Comparison of ENCODE assay signal across 18 cellular contexts in the genomic region with DNA sequence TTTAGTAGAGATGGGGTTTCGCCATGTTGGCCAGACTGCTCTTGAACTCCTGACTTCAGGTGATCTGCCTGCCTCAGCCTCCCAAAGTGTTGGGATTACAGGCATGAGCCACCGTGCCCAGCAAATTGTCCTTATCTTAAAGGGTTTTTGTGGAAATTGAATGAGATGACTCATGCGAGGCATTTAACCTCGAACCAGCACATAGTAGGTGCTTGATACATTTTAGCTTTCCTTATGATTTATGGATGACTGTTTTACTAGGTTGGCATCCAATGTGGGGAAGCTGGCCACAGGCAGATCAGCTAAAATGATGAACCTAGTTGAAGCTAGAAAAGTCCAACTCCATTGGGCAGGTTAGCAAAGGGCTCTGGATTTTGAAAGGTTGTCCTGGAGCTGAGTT. TPM values are rescaled to one million over a fixed set of nuclear protein-coding genes. Genes with fewer than 3 reads are reported as not detected.
A peak's percentile ranks its signal among the peaks of the same experiment; 100 is the strongest.
DNase-seq lines count a peak whose midpoint lies in the region; ATAC-seq, FAIRE-seq and TF ChIP-seq lines count a peak whose summit lies in the region.
"Had no signal": no experiment of that assay in that cellular context is flagged by ENCODE, and none has a peak within 500 bp of the region (broad histone marks: within the 10 kb centered on the region; RNA-seq: fewer than 3 reads in every experiment).

No MANE protein-coding gene starts in this region.

- CTCF ChIA-PET in HepG2 (lab: Yijun Ruan, JAX; ENCODE audit: low intra/inter-chr PET ratio, low total read pairs), result no interaction called here
- CTCF ChIA-PET in activated CD8-positive, alpha-beta memory T cell treated with anti-CD3 and anti-CD28 coated beads, Interleukin-2, amount 10 ng/mL, durations not matched to agents 7 days and 5 days (lab: Charles Lee), result interaction anchor here (6.5 to 9.3 kb wide), 2 partner anchors 19 to 165 kb away, joined by 106 read pairs; no protein-coding TSS in a partner anchor

- intact Hi-C loops in HepG2 (cut with micrococcal nuclease; ENCODE audit: unreplicated experiment) (loop anchor here (10.0 kb wide), 1 partner anchor 64 kb away; a partner anchor contains a TSS), right lobe of liver (cut with DNase I) (loop anchor here (10.0 kb wide), 1 partner anchor 174 kb away; no protein-coding TSS in a partner anchor), mucosa of descending colon (cut with DNase I, micrococcal nuclease) (no loop called here)

- no peak overlapping the region for H3K4me3 ChIP-seq in HepG2 (replicated peaks in 1 of 3; ENCODE audit: insufficient read depth in 1 of 3, low read depth in 2 of 3, low read length in 3 of 3)
- H3K4me3 ChIP-seq in right lobe of liver, result no peak overlapping the region
- H3K4me3 ChIP-seq in keratinocyte (ENCODE audit: control insufficient read depth in 2 of 3, extremely low read depth in 1 of 3, insufficient read depth in 2 of 3, low read depth in 1 of 3, low read length in 3 of 3), result no peak overlapping the region
- H3K4me3 ChIP-seq in mucosa of descending colon, result no peak overlapping the region

- dilution Hi-C loops in keratinocyte (cut with MboI; ENCODE audit: extremely low pct_ligation_motif_present, low sequenced_read_pairs), result no loop called here

- no peaks in the 10 kb centered on the region for H3K9me3 Mint-ChIP-seq in activated CD8-positive, alpha-beta memory T cell treated with anti-CD3 and anti-CD28 coated beads, Interleukin-2, amount 10 ng/mL, durations not matched to agents 7 days and 5 days (ENCODE audit: low read depth)
- H3K9me3 Mint-ChIP-seq: CD4-positive, alpha-beta memory T cell; HFFc6 had no signal

- H3K79me2 ChIP-seq in HepG2 (ENCODE audit: insufficient read depth, low read length) (no peaks in the 10 kb centered on the region), keratinocyte (ENCODE audit: control insufficient read depth, insufficient read depth, low read length) (no peaks in the 10 kb centered on the region)

- H2AFZ ChIP-seq in HepG2 (ENCODE audit: low read length), result no peak overlapping the region
- no peak overlapping the region for H2AFZ ChIP-seq in keratinocyte (ENCODE audit: control insufficient read depth, low read length)

- ATAC-seq in HepG2, result no peak
- no peak for ATAC-seq in right lobe of liver
- ATAC-seq in activated CD8-positive, alpha-beta memory T cell treated with anti-CD3 and anti-CD28 coated beads, Interleukin-2, amount 10 ng/mL, durations not matched to agents 7 days and 5 days, result no peak
- no peak for ATAC-seq in mucosa of descending colon
- ATAC-seq: HCT116 had no signal

- no peak for TF ChIP-seq RAD21 in HepG2 (CRISPR knock-in tag; IDR thresholded peaks at IDR 0.05)

- in situ Hi-C loops in HepG2 (cut with HindIII; ENCODE audit: extremely low pct_ligation_motif_present, low pct_unique_long_range_greater_than_20kb) (no loop called here), GM13977 (cut with MboI; ENCODE audit: low pct_unique_long_range_greater_than_20kb, low sequenced_read_pairs, unreplicated experiment) (no loop called here)

- DNase-seq in HepG2 (ENCODE audit: low spot score) (no peak), right lobe of liver (no peak), OCI-M1 (lab: John Stamatoyannopoulos, UW) (peak; percentile 48), keratinocyte (ENCODE audit: low read depth, low spot score) (no peak), GM13977 (ENCODE audit: low spot score) (no peak), mucosa of descending colon (no peak)
- no peak for DNase-seq in activated CD8-positive, alpha-beta memory T cell treated with anti-CD3 and anti-CD28 coated beads, Interleukin-2, amount 10 ng/mL, durations not matched to agents 7 days and 5 days
- DNase-seq: ACHN; CD4-positive, alpha-beta memory T cell; DMS153; DMS79; GDM1; GOT3; HFFc6 had no signal

- peaks cover 25% of the 10 kb centered on the region for H3K27me3 Mint-ChIP-seq in activated CD8-positive, alpha-beta memory T cell treated with anti-CD3 and anti-CD28 coated beads, Interleukin-2, amount 10 ng/mL, durations not matched to agents 7 days and 5 days

- no peaks in the 10 kb centered on the region for H3K9me1 ChIP-seq in keratinocyte (ENCODE audit: control insufficient read depth, extremely low read depth, insufficient read depth, low read length)

- no peak for TF ChIP-seq EP300 in HepG2 (IDR thresholded peaks at IDR 0.05; ENCODE audit: low read depth in 2 of 2, low read length in 2 of 2)
- no peak for TF ChIP-seq EP300 in HepG2 (CRISPR knock-in tag; IDR thresholded peaks at IDR 0.05; ENCODE audit: borderline replicate concordance)

- no peak overlapping the region for H3K27ac Mint-ChIP-seq in activated CD8-positive, alpha-beta memory T cell treated with anti-CD3 and anti-CD28 coated beads, Interleukin-2, amount 10 ng/mL, durations not matched to agents 7 days and 5 days
- H3K27ac Mint-ChIP-seq: HFFc6 had no signal

- no peak overlapping the region for H3K4me3 Mint-ChIP-seq in activated CD8-positive, alpha-beta memory T cell treated with anti-CD3 and anti-CD28 coated beads, Interleukin-2, amount 10 ng/mL, durations not matched to agents 7 days and 5 days
- H3K4me3 Mint-ChIP-seq: HFFc6 had no signal

- peaks cover 34% of the 10 kb centered on the region for H3K4me1 Mint-ChIP-seq in activated CD8-positive, alpha-beta memory T cell treated with anti-CD3 and anti-CD28 coated beads, Interleukin-2, amount 10 ng/mL, durations not matched to agents 7 days and 5 days

- H3K36me3 Mint-ChIP-seq in activated CD8-positive, alpha-beta memory T cell treated with anti-CD3 and anti-CD28 coated beads, Interleukin-2, amount 10 ng/mL, durations not matched to agents 7 days and 5 days, result peaks cover 1% of the 10 kb centered on the region
- H3K36me3 Mint-ChIP-seq: CD4-positive, alpha-beta memory T cell had no signal

- no peak overlapping the region for H3K27ac ChIP-seq in HepG2 (ENCODE audit: extremely low read length, insufficient read depth, low read length)
- H3K27ac ChIP-seq in right lobe of liver, result no peak overlapping the region
- H3K27ac ChIP-seq in keratinocyte (ENCODE audit: control insufficient read depth, insufficient read depth, low read length), result no peak overlapping the region
- H3K27ac ChIP-seq: C4-2B had no signal

- TF ChIP-seq POLR2A in HepG2 (IDR thresholded peaks at IDR 0.05; ENCODE audit: insufficient read depth in 1 of 2, low read depth in 2 of 2, low read length in 2 of 2) (no peak), right lobe of liver (IDR thresholded peaks at IDR 0.05) (no peak)

- H3K9me3 ChIP-seq in HepG2 (ENCODE audit: low read length), result no peaks in the 10 kb centered on the region
- no peaks in the 10 kb centered on the region for H3K9me3 ChIP-seq in right lobe of liver
- no peaks in the 10 kb centered on the region for H3K9me3 ChIP-seq in keratinocyte (ENCODE audit: control insufficient read depth, low read depth, low read length)
- no peaks in the 10 kb centered on the region for H3K9me3 ChIP-seq in mucosa of descending colon

- H3K36me3 ChIP-seq in HepG2 (replicated peaks in 1 of 2; ENCODE audit: control insufficient read depth in 1 of 2, insufficient read depth in 2 of 2, low read length in 2 of 2) (no peaks in the 10 kb centered on the region), right lobe of liver (no peaks in the 10 kb centered on the region), keratinocyte (ENCODE audit: control insufficient read depth in 2 of 2, extremely low read depth in 1 of 2, insufficient read depth in 2 of 2, low read length in 2 of 2) (no peaks in the 10 kb centered on the region), mucosa of descending colon (ENCODE audit: low read depth) (no peaks in the 10 kb centered on the region)

- FAIRE-seq in HepG2 (lab: Jason Lieb, UNC), result no peak
- FAIRE-seq in keratinocyte (lab: Jason Lieb, UNC), result peak; percentile 39
- FAIRE-seq: A204.1, GM12892 had no signal

- H3K4me1 ChIP-seq in HepG2 (ENCODE audit: insufficient read depth, low read length) (peaks cover 33% of the 10 kb centered on the region), right lobe of liver (peaks cover 0 to 13% (median 0%) of the 10 kb centered on the region in 4 donors), keratinocyte (ENCODE audit: control insufficient read depth, extremely low read depth, insufficient read depth, low read length) (peaks cover 12% of the 10 kb centered on the region), mucosa of descending colon (ENCODE audit: low read depth) (peaks cover 19% of the 10 kb centered on the region)

- H3K4me2 ChIP-seq in HepG2 (ENCODE audit: low read depth, low read length) (no peak overlapping the region), keratinocyte (ENCODE audit: control insufficient read depth, extremely low read depth, insufficient read depth, low read depth, low read length) (no peak overlapping the region)

- BruUV-seq in HepG2 (replicated peaks; lab: Mats Ljungman, UMichigan), result no TSS peak

- WGBS in HepG2 (ENCODE audit: low lambda C conversion rate), result 56% methylated on average over 4 of the region's 4 CpGs
- WGBS in right lobe of liver (ENCODE audit: insufficient coverage, low coverage, low lambda C conversion rate, missing lambda C conversion rate), result 69% methylated on average over 2 of the region's 4 CpGs

- POLR2A ChIA-PET in HepG2 (lab: Yijun Ruan, JAX), result interaction anchor here (1.2 kb wide), 1 partner anchor 20 kb away, joined by 4 read pairs; no protein-coding TSS in a partner anchor

- no peaks in the 10 kb centered on the region for H4K20me1 ChIP-seq in HepG2 (ENCODE audit: insufficient read depth, low read length)
- no peaks in the 10 kb centered on the region for H4K20me1 ChIP-seq in keratinocyte (ENCODE audit: control insufficient read depth, extremely low read depth, insufficient read depth, low read length)

- H3K9ac ChIP-seq in HepG2 (ENCODE audit: insufficient read depth, low read depth, low read length), result no peak overlapping the region
- H3K9ac ChIP-seq in keratinocyte (ENCODE audit: control insufficient read depth, extremely low read depth, insufficient read depth, low read length), result no peak overlapping the region

- H3K27me3 ChIP-seq in HepG2 (ENCODE audit: control insufficient read depth in 1 of 2, insufficient read depth in 2 of 2, low read length in 2 of 2) (peaks cover 0 to 11% of the 10 kb centered on the region in 2 experiments; a peak in 1 of 5 replicates), right lobe of liver (peaks cover 0 to 14% of the 10 kb centered on the region in 2 donors), keratinocyte (ENCODE audit: control insufficient read depth, extremely low read depth, insufficient read depth, low read length) (peaks cover 26% of the 10 kb centered on the region)

- TF ChIP-seq CTCF in HepG2 (CRISPR knock-in tag; IDR thresholded peaks at IDR 0.05) (no peak), right lobe of liver (IDR thresholded peaks at IDR 0.05) (no peak), keratinocyte (optimal IDR thresholded peaks at IDR 0.05 in 1 of 3, IDR thresholded peaks at IDR 0.05 in 1 of 3, conservative IDR thresholded peaks at IDR 0.05 in 1 of 3; ENCODE audit: extremely low read depth in 1 of 3, insufficient read depth in 2 of 3, low read length in 3 of 3) (no peak), GM13977 (IDR thresholded peaks at IDR 0.05; ENCODE audit: extremely low read depth, insufficient read depth, missing control alignments) (no peak), mucosa of descending colon (IDR thresholded peaks at IDR 0.05) (no peak)

RNA-seq across cellular contexts. Expression of a gene that starts 1.4 kb away (rescaled TPM):
- total RNA-seq in HepG2 (2016; rRNA removed; fragmentation: Illumina TruSeq; extraction: Trizol), result 8.9 and 26.9 TPM in 2 replicates
- 2.3 and 2.9 TPM in 2 replicates for total RNA-seq in HepG2 (2016; cell fraction: cytosol; rRNA removed; fragmentation: Illumina TruSeq; extraction: Trizol; ENCODE audit: low read depth)
- total RNA-seq in HepG2 (2016; cell fraction: insoluble cytoplasmic fraction; rRNA removed; fragmentation: Illumina TruSeq; extraction: Trizol), result 7.8 and 29.7 TPM in 2 replicates
- total RNA-seq in HepG2 (2016; cell fraction: membrane; rRNA removed; fragmentation: Illumina TruSeq; extraction: Trizol), result 3.7 and 5.8 TPM in 2 replicates
- total RNA-seq in HepG2 (2016; cell fraction: nucleus; rRNA removed; fragmentation: Illumina TruSeq; extraction: Trizol), result 32.5 and 35.4 TPM in 2 replicates
- polyA plus RNA-seq in HepG2 (2011; rRNA removed), result 20.2 and 34.7 TPM in 2 replicates
- 8.9 and 11.2 TPM in 2 replicates for polyA plus RNA-seq in HepG2 (2011; cell fraction: cytosol; rRNA removed)
- 329 and 347 TPM in 2 replicates for polyA plus RNA-seq in HepG2 (2011; cell fraction: nucleus; rRNA removed)
- polyA plus RNA-seq in HepG2 (2012), result 21.5 and 31.3 TPM in 2 replicates
- polyA plus RNA-seq in HepG2 (2016; cell fraction: cytosol; fragmentation: Illumina TruSeq; extraction: Trizol; ENCODE audit: low read depth), result 1.7 TPM in 2 replicates
- 7.6 TPM in 2 replicates for polyA plus RNA-seq in HepG2 (2016; cell fraction: insoluble cytoplasmic fraction; fragmentation: Illumina TruSeq; extraction: Trizol; ENCODE audit: low read depth)
- 3.5 and 4.0 TPM in 2 replicates for polyA plus RNA-seq in HepG2 (2016; cell fraction: membrane; fragmentation: Illumina TruSeq; extraction: Trizol; ENCODE audit: low read depth)
- polyA plus RNA-seq in HepG2 (2016; cell fraction: nucleus; fragmentation: Illumina TruSeq; extraction: Trizol; ENCODE audit: insufficient read depth, low read depth), result 108 and 112 TPM in 2 replicates
- 7.9 TPM in 1 of 2 replicates, not detected in the other for polyA minus RNA-seq in HepG2 (2011; rRNA and poly(A)+ RNA removed; ENCODE audit: low replicate concordance)
- polyA minus RNA-seq in HepG2 (2011; cell fraction: cytosol; rRNA and poly(A)+ RNA removed), result 4.2 and 6.3 TPM in 2 replicates
- 18.2 and 21.9 TPM in 2 replicates for polyA minus RNA-seq in HepG2 (2011; cell fraction: nucleus; rRNA and poly(A)+ RNA removed)
- under 1 TPM; 0.16 to 0.99 (median 0.46) TPM for total RNA-seq in right lobe of liver
- polyA plus RNA-seq in keratinocyte, result 1.2 to 3.0 TPM (median 1.6 TPM) in 3 replicates
- polyA plus RNA-seq in keratinocyte (2011; ENCODE audit: low read depth), result 0.26 TPM
- 1.3 and 1.7 TPM in 2 replicates for polyA plus RNA-seq in keratinocyte (2011; cell fraction: cytosol; rRNA removed)
- 1.4 and 1.5 TPM in 2 replicates for polyA plus RNA-seq in keratinocyte (2011; cell fraction: nucleus; rRNA removed)
- 0.21 and 3.9 TPM in 2 replicates for polyA plus RNA-seq in keratinocyte (2012; ENCODE audit: low replicate concordance)
- polyA minus RNA-seq in keratinocyte, result 0.89 to 2.9 TPM (median 1.3 TPM) in 3 replicates
- polyA minus RNA-seq in keratinocyte (2011; cell fraction: cytosol; rRNA and poly(A)+ RNA removed), result 2.3 TPM
- 0.63 and 0.78 TPM in 2 replicates for polyA minus RNA-seq in keratinocyte (2011; cell fraction: nucleus; rRNA and poly(A)+ RNA removed)
- total RNA-seq in activated CD8-positive, alpha-beta memory T cell treated with anti-CD3 and anti-CD28 coated beads, Interleukin-2, amount 10 ng/mL, durations not matched to agents 7 days and 5 days, result 10 to 100 TPM in 1 of 2 experiments, 1 to 10 TPM in 1; 8.3 to 12.4 TPM
- 10 to 100 TPM in 1 of 3 donors, 1 to 10 TPM in 2; 3.4 to 11.2 (median 4.8) TPM for total RNA-seq in mucosa of descending colon

RNA-seq across cellular contexts. Expression of a gene that starts 55.1 kb away (rescaled TPM):
- total RNA-seq in HepG2 (2016; rRNA removed; fragmentation: Illumina TruSeq; extraction: Trizol) (19.0 and 21.2 TPM in 2 replicates), right lobe of liver (10 to 100 TPM; 23.7 to 41.5 (median 36.2) TPM), mucosa of descending colon (10 to 100 TPM; 22.0 to 35.6 (median 24.7) TPM)
- 3.7 and 4.1 TPM in 2 replicates for total RNA-seq in HepG2 (2016; cell fraction: cytosol; rRNA removed; fragmentation: Illumina TruSeq; extraction: Trizol; ENCODE audit: low read depth)
- 17.0 and 17.7 TPM in 2 replicates for total RNA-seq in HepG2 (2016; cell fraction: insoluble cytoplasmic fraction; rRNA removed; fragmentation: Illumina TruSeq; extraction: Trizol)
- 9.4 and 9.9 TPM in 2 replicates for total RNA-seq in HepG2 (2016; cell fraction: membrane; rRNA removed; fragmentation: Illumina TruSeq; extraction: Trizol)
- 12.5 and 12.6 TPM in 2 replicates for total RNA-seq in HepG2 (2016; cell fraction: nucleus; rRNA removed; fragmentation: Illumina TruSeq; extraction: Trizol)
- polyA plus RNA-seq in HepG2 (2011; rRNA removed) (22.3 and 22.5 TPM in 2 replicates), keratinocyte (10.2 to 19.0 TPM (median 13.2 TPM) in 3 replicates)
- 19.5 and 21.2 TPM in 2 replicates for polyA plus RNA-seq in HepG2 (2011; cell fraction: cytosol; rRNA removed)
- 14.7 and 15.6 TPM in 2 replicates for polyA plus RNA-seq in HepG2 (2011; cell fraction: nucleus; rRNA removed)
- 22.4 and 36.2 TPM in 2 replicates for polyA plus RNA-seq in HepG2 (2012)
- polyA plus RNA-seq in HepG2 (2016; cell fraction: cytosol; fragmentation: Illumina TruSeq; extraction: Trizol; ENCODE audit: low read depth), result 2.5 and 2.8 TPM in 2 replicates
- polyA plus RNA-seq in HepG2 (2016; cell fraction: insoluble cytoplasmic fraction; fragmentation: Illumina TruSeq; extraction: Trizol; ENCODE audit: low read depth), result 24.0 and 32.1 TPM in 2 replicates
- 10.0 and 10.2 TPM in 2 replicates for polyA plus RNA-seq in HepG2 (2016; cell fraction: membrane; fragmentation: Illumina TruSeq; extraction: Trizol; ENCODE audit: low read depth)
- 29.2 and 32.0 TPM in 2 replicates for polyA plus RNA-seq in HepG2 (2016; cell fraction: nucleus; fragmentation: Illumina TruSeq; extraction: Trizol; ENCODE audit: insufficient read depth, low read depth)
- 14.4 and 37.7 TPM in 2 replicates for polyA minus RNA-seq in HepG2 (2011; rRNA and poly(A)+ RNA removed; ENCODE audit: low replicate concordance)
- 14.2 and 14.6 TPM in 2 replicates for polyA minus RNA-seq in HepG2 (2011; cell fraction: cytosol; rRNA and poly(A)+ RNA removed)
- 12.0 and 16.8 TPM in 2 replicates for polyA minus RNA-seq in HepG2 (2011; cell fraction: nucleus; rRNA and poly(A)+ RNA removed)
- 46.9 TPM for polyA plus RNA-seq in keratinocyte (2011; ENCODE audit: low read depth)
- 13.3 and 15.1 TPM in 2 replicates for polyA plus RNA-seq in keratinocyte (2011; cell fraction: cytosol; rRNA removed)
- 15.1 and 16.6 TPM in 2 replicates for polyA plus RNA-seq in keratinocyte (2011; cell fraction: nucleus; rRNA removed)
- polyA plus RNA-seq in keratinocyte (2012; ENCODE audit: low replicate concordance), result 15.6 and 19.3 TPM in 2 replicates
- 17.1 to 20.4 TPM (median 19.9 TPM) in 3 replicates for polyA minus RNA-seq in keratinocyte
- polyA minus RNA-seq in keratinocyte (2011; cell fraction: cytosol; rRNA and poly(A)+ RNA removed), result 10.6 TPM
- 7.2 and 10.9 TPM in 2 replicates for polyA minus RNA-seq in keratinocyte (2011; cell fraction: nucleus; rRNA and poly(A)+ RNA removed)
- 100 to 1,000 TPM; 116 to 145 TPM for total RNA-seq in activated CD8-positive, alpha-beta memory T cell treated with anti-CD3 and anti-CD28 coated beads, Interleukin-2, amount 10 ng/mL, durations not matched to agents 7 days and 5 days

Comparison
In these comparisons a context has a peak if more than half of its experiments do, and no peak if none do; other contexts are left out.
1. intact Hi-C loops: an anchor here in HepG2 (10.0 kb wide) and right lobe of liver (10.0 kb wide); none called in mucosa of descending colon.